14 cellular contexts compared by ENCODE assay signal in the genomic region with DNA sequence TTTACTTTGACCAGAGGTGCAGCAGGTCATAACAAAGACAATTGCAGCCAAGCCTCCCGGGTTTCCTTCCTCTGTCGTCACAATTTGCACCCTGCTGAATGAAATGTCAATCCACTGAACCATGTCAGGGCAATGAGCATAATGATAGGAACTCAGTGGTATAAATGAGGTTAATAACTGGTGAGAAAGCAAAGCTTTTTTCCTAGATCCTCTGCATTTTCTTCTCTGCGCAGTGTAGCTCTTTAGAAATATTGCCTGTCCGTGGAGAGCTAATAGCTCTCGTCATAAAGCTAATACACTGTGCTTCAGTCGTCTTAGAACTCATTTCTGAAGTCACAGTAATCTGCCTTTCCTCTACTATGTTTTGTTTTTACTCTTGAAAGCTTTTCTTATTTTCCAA.
A peak's percentile ranks its signal among the peaks of the same experiment; 100 is the strongest.
DNase-seq lines count a peak whose midpoint lies in the region; ATAC-seq, FAIRE-seq and TF ChIP-seq lines count a peak whose summit lies in the region.
"Had no signal": no experiment of that assay in that cellular context is flagged by ENCODE, and none has a peak within 500 bp of the region (broad histone marks: within the 10 kb centered on the region; RNA-seq: fewer than 3 reads in every experiment).

No MANE protein-coding gene starts in this region.

- H3K27ac ChIP-seq in H1 (ENCODE audit: low read depth, low read length) (no peak overlapping the region), neural progenitor cell (peak overlapping the region; percentile 36)
- H3K27ac ChIP-seq: BLaER1 treated with 17β-estradiol and CSF1 and Interleukin-3, amounts not matched to agents 10 nM and 100 nM had no signal

- H3K79me2 ChIP-seq in H1 (ENCODE audit: control insufficient read depth in 1 of 2, insufficient read depth in 2 of 2, low read length in 2 of 2) (no peaks in the 10 kb centered on the region), neural progenitor cell (ENCODE audit: low read depth) (no peaks in the 10 kb centered on the region)

- H3K27me3 Mint-ChIP-seq in neural progenitor cell (ENCODE audit: insufficient read depth, low read depth): peaks cover 7% of the 10 kb centered on the region
- H3K27me3 Mint-ChIP-seq: CD4-positive, CD25-positive, alpha-beta regulatory T cell had no signal

- H2AFZ ChIP-seq in H1 (ENCODE audit: low read length): peak overlapping the region; percentile 81
- H2AFZ ChIP-seq in neural progenitor cell (replicated peaks): peak overlapping the region; percentile 36

- TF ChIP-seq RAD21 in H1 (IDR thresholded peaks at IDR 0.05 in 1 of 2, conservative IDR thresholded peaks at IDR 0.05 in 1 of 2; ENCODE audit: low read depth in 2 of 2, low read length in 2 of 2): no peak

- no peak overlapping the region for H3K14ac ChIP-seq in H1 (ENCODE audit: insufficient read length)

- H3K4ac ChIP-seq in H1 (replicated peaks; ENCODE audit: insufficient read length, low read depth, low read length): no peak overlapping the region

- H3K4me2 ChIP-seq in H1 (ENCODE audit: insufficient read depth in 1 of 2, low read depth in 2 of 2, low read length in 2 of 2) (no peak overlapping the region), neural progenitor cell (peak overlapping the region; percentile 48)
- H3K4me2 ChIP-seq: BLaER1 treated with 17β-estradiol and CSF1 and Interleukin-3, amounts not matched to agents 10 nM and 100 nM had no signal

- POLR2A ChIA-PET in H1 (lab: Charles Lee; ENCODE audit: partially characterized antibody): no interaction called here

- no peak overlapping the region; the same call in 1 of the 2 replicates for H2BK20ac ChIP-seq in H1 (ENCODE audit: low read length)

- TF ChIP-seq CTCF in H1 (IDR thresholded peaks at IDR 0.05; ENCODE audit: control extremely low read depth in 1 of 3, insufficient read depth in 1 of 3, low read depth in 1 of 3, low read length in 3 of 3) (no peak), neural progenitor cell (IDR thresholded peaks at IDR 0.05) (no peak), retinal pigment epithelial cell (conservative IDR thresholded peaks at IDR 0.05; ENCODE audit: low read depth, low read length) (no peak)

- H3K4me1 ChIP-seq in H1 (replicated peaks in 1 of 4; ENCODE audit: control insufficient read depth in 3 of 4, insufficient read depth in 4 of 4, low read length in 3 of 4) (no peaks in the 10 kb centered on the region), neural progenitor cell (peaks cover 19% of the 10 kb centered on the region)

- TF ChIP-seq EP300 in H1 (IDR thresholded peaks at IDR 0.05; ENCODE audit: borderline replicate concordance in 1 of 2, low read depth in 2 of 2, low read length in 2 of 2): no peak

- TF ChIP-seq POLR2A in H1 (IDR thresholded peaks at IDR 0.05; ENCODE audit: control extremely low read depth in 1 of 2, low read depth in 2 of 2, low read length in 2 of 2): no peak

- no peak overlapping the region for H2BK5ac ChIP-seq in H1 (ENCODE audit: low read depth, low read length)

- H3K27me3 ChIP-seq in H1 (replicated peaks in 1 of 4; ENCODE audit: control insufficient read depth in 3 of 4, extremely low read depth in 1 of 4, insufficient read depth in 3 of 4, low read length in 3 of 4) (no peaks in the 10 kb centered on the region), neural progenitor cell (no peaks in the 10 kb centered on the region)
- H3K27me3 ChIP-seq: BLaER1 treated with 17β-estradiol and CSF1 and Interleukin-3, amounts not matched to agents 10 nM and 100 nM had no signal

- H3K23ac ChIP-seq in H1 (ENCODE audit: insufficient read length): no peak overlapping the region

- H3K79me1 ChIP-seq in H1 (ENCODE audit: low read depth, low read length): no peaks in the 10 kb centered on the region

- no peak overlapping the region for H2BK120ac ChIP-seq in H1 (replicated peaks; ENCODE audit: low read depth, low read length)

- no peak overlapping the region for H3K4me3 ChIP-seq in H1 (ENCODE audit: extremely low read depth in 1 of 4, insufficient read depth in 2 of 4, low read depth in 3 of 4, low read length in 4 of 4)
- no peak overlapping the region for H3K4me3 ChIP-seq in neural progenitor cell
- H3K4me3 ChIP-seq in retinal pigment epithelial cell (ENCODE audit: low read length): no peak overlapping the region
- H3K4me3 ChIP-seq: BLaER1 treated with 17β-estradiol and CSF1 and Interleukin-3, amounts not matched to agents 10 nM and 100 nM had no signal

- no peak overlapping the region for H4K91ac ChIP-seq in H1 (replicated peaks; ENCODE audit: insufficient read length, low read length)

- H3K4me3 Mint-ChIP-seq in neural progenitor cell: no peak overlapping the region
- H3K4me3 Mint-ChIP-seq: CD4-positive, CD25-positive, alpha-beta regulatory T cell had no signal

- H2BK12ac ChIP-seq in H1 (ENCODE audit: low read depth, low read length): no peak overlapping the region

- 77% methylated on average over 6 of the region's 6 CpGs; no CpG with 5 or more reads in 1 of the 2 experiments for WGBS in H1 (ENCODE audit: extremely low coverage in 1 of 2, insufficient coverage in 1 of 2, insufficient read length in 1 of 2, insufficient replicate concordance in 2 of 2, low coverage in 1 of 2, low lambda C conversion rate in 2 of 2, missing lambda C conversion rate in 1 of 2), 2 experiments

- no peak overlapping the region for H4K8ac ChIP-seq in H1 (ENCODE audit: extremely low read depth, insufficient read depth, low read length)

- H3K23me2 ChIP-seq in H1 (ENCODE audit: low read depth, low read length): no peaks in the 10 kb centered on the region

- peaks cover 6% of the 10 kb centered on the region for H3F3A ChIP-seq in neural progenitor cell (ENCODE audit: low read depth)

- H3K18ac ChIP-seq in H1 (ENCODE audit: extremely low read depth, low read length): no peak overlapping the region

- H4K20me1 ChIP-seq in H1 (replicated peaks in 1 of 2; ENCODE audit: control insufficient read depth in 1 of 2, insufficient read depth in 2 of 2, low read length in 2 of 2) (no peaks in the 10 kb centered on the region), neural progenitor cell (ENCODE audit: low read depth) (no peaks in the 10 kb centered on the region)
- H4K20me1 ChIP-seq: BLaER1 treated with 17β-estradiol and CSF1 and Interleukin-3, amounts not matched to agents 10 nM and 100 nM had no signal

- no peak for ATAC-seq in GM21825 (IDR thresholded peaks at IDR 0.05; ENCODE audit: unreplicated experiment)

- H3K27ac Mint-ChIP-seq in neural progenitor cell: peak overlapping the region; percentile 39
- H3K27ac Mint-ChIP-seq: CD4-positive, CD25-positive, alpha-beta regulatory T cell had no signal

- H3K9me3 Mint-ChIP-seq in neural progenitor cell: peaks cover 23% of the 10 kb centered on the region

- H3K36me3 ChIP-seq in H1 (ENCODE audit: control insufficient read depth in 2 of 4, insufficient read depth in 4 of 4, low read length in 3 of 4): no peaks in the 10 kb centered on the region
- no peaks in the 10 kb centered on the region for H3K36me3 ChIP-seq in neural progenitor cell
- H3K36me3 ChIP-seq: BLaER1 treated with 17β-estradiol and CSF1 and Interleukin-3, amounts not matched to agents 10 nM and 100 nM had no signal

- H3K36me3 Mint-ChIP-seq in neural progenitor cell: peaks cover 2% of the 10 kb centered on the region
- H3K36me3 Mint-ChIP-seq: CD4-positive, CD25-positive, alpha-beta regulatory T cell had no signal

- no peak overlapping the region for H3K56ac ChIP-seq in H1 (replicated peaks; ENCODE audit: insufficient read length, low read depth, low read length)

- no peak overlapping the region for H4K5ac ChIP-seq in H1 (ENCODE audit: insufficient read length, low read depth, low read length)

- no peak for FAIRE-seq in H1 (lab: Jason Lieb, UNC)
- FAIRE-seq: GM19239 had no signal

- DNase-seq in NCI-H146 (lab: John Stamatoyannopoulos, UW) (peak; percentile 15), H1 (ENCODE audit: low read depth in 1 of 2, low spot score in 2 of 2) (no peak), neural progenitor cell (ENCODE audit: low spot score) (peak; percentile 19), retinal pigment epithelial cell (ENCODE audit: low read depth) (peak; percentile 2), NCI-H526 (lab: John Stamatoyannopoulos, UW) (no peak), activated gamma-delta T cell (lab: John Stamatoyannopoulos, UW) (no peak)
- DNase-seq: ACHN; CD4-positive, CD25-positive, alpha-beta regulatory T cell; DMS53; GF-D8; H7 had no signal

- CTCF ChIA-PET in H1 (lab: Charles Lee; ENCODE audit: partially characterized antibody): no interaction called here

- H3K9ac ChIP-seq in H1 (replicated peaks in 1 of 4; ENCODE audit: extremely low read depth in 1 of 4, low read depth in 3 of 4, low read length in 3 of 4) (no peak overlapping the region), neural progenitor cell (no peak overlapping the region)
- H3K9ac ChIP-seq: BLaER1 treated with 17β-estradiol and CSF1 and Interleukin-3, amounts not matched to agents 10 nM and 100 nM had no signal

- H3K4me1 Mint-ChIP-seq in neural progenitor cell: peaks cover 23% of the 10 kb centered on the region
- H3K4me1 Mint-ChIP-seq: CD4-positive, CD25-positive, alpha-beta regulatory T cell had no signal

- no peak overlapping the region for H2BK15ac ChIP-seq in H1 (ENCODE audit: low read length)

- no peak overlapping the region for H2AK5ac ChIP-seq in H1 (ENCODE audit: low read depth, low read length)

- 0 out of 4 replicates have a peak, but pooled peaks cover 2 to 3% of the 10 kb centered on the region in 2 experiments for H3K9me3 ChIP-seq in H1 (ENCODE audit: insufficient read depth in 2 of 2, low read depth in 1 of 2, low read length in 1 of 2)
- H3K9me3 ChIP-seq in neural progenitor cell (ENCODE audit: low read depth): no peaks in the 10 kb centered on the region
- H3K9me3 ChIP-seq: BLaER1 treated with 17β-estradiol and CSF1 and Interleukin-3, amounts not matched to agents 10 nM and 100 nM had no signal

TF ChIP-seq in H1, 55 proteins besides CTCF, POLR2A, EP300 and RAD21 (continues in another document):
- TF ChIP-seq KDM4A (IDR thresholded peaks at IDR 0.05; ENCODE audit: low read depth, low read length, severe bottlenecking) (no peak), JUND (IDR thresholded peaks at IDR 0.05; ENCODE audit: low read length) (no peak), SIX5 (IDR thresholded peaks at IDR 0.05; ENCODE audit: low read depth, low read length) (no peak), CBX5 (IDR thresholded peaks at IDR 0.05; ENCODE audit: low read depth, low read length) (no peak), EZH2 (IDR thresholded peaks at IDR 0.05; ENCODE audit: low read depth, low read length, severe bottlenecking) (no peak), TBP (IDR thresholded peaks at IDR 0.05; ENCODE audit: low read depth, low read length) (no peak), BACH1 (IDR thresholded peaks at IDR 0.05; ENCODE audit: low read length) (no peak), RFX5 (IDR thresholded peaks at IDR 0.05; ENCODE audit: borderline replicate concordance, low read depth, low read length) (no peak), HDAC2 (IDR thresholded peaks at IDR 0.05; ENCODE audit: borderline replicate concordance in 1 of 2, low read depth in 2 of 2, low read length in 2 of 2) (no peak), SP4 (IDR thresholded peaks at IDR 0.05; ENCODE audit: low read length) (no peak)

Comparison
In these comparisons a context has a peak if more than half of its experiments do, and no peak if none do; other contexts are left out.
1. DNase-seq: peak in NCI-H146 (single experiment), neural progenitor cell (single experiment) and retinal pigment epithelial cell (single experiment); none in H1 (0 of 2), NCI-H526 (0 of 2) and activated gamma-delta T cell (single experiment).